In genomic region chr7:135169936-135170222, GRCh38 we compare ENCODE assay signal across 8 cellular contexts. TPM values are rescaled to one million over a fixed set of nuclear protein-coding genes. Genes with fewer than 3 reads are reported as not detected.
DNase-seq lines count a peak whose midpoint lies in the region; ATAC-seq and TF ChIP-seq lines count a peak whose summit lies in the region.

No MANE protein-coding gene starts in this region.

- peaks cover 27% of the 10 kb centered on the region for H3K79me2 ChIP-seq in PC-3 (ENCODE audit: low read length)

- POLR2A ChIA-PET in PC-3 (lab: Charles Lee; ENCODE audit: unreplicated experiment), result interaction anchor here (0.6 kb wide), 2 partner anchors 140 to 203 kb away, joined by 4 to 7 read pairs; no protein-coding TSS in a partner anchor

- H3K27me3 ChIP-seq in PC-3 (ENCODE audit: low read length) (no peaks in the 10 kb centered on the region), endodermal cell (ENCODE audit: control insufficient read depth, insufficient read depth, low read length, poor library complexity, severe bottlenecking) (no peaks in the 10 kb centered on the region)

- DNase-seq in activated T-cell treated with anti-CD3 and anti-CD28 coated beads, Interleukin-2, amount 50 U/mL, for 4 hours, result no peak
- DNase-seq in activated T-cell treated with anti-CD3 and anti-CD28 coated beads, Interleukin-2, amount 50 U/mL, for 1 hour, result no peak
- DNase-seq in PC-3, result no peak
- no peak for DNase-seq in endodermal cell
- DNase-seq in osteocyte (ENCODE audit: extremely low spot score, unreplicated experiment), result no peak
- DNase-seq in amniotic stem cell (lab: John Stamatoyannopoulos, UW), result no peak

- intact Hi-C loops in PC-3 (cut with micrococcal nuclease), result loop anchor here (1.0 to 10.0 kb wide), 6 partner anchors 22 to 525 kb away; partner anchors contain the start of genes BPGM, TMEM140 and WDR91

- WGBS in endodermal cell (ENCODE audit: insufficient coverage in 1 of 2, insufficient read length in 1 of 2), 2 experiments, result 4 to 6% methylated on average over 9 of the region's 9 CpGs

- peaks cover 44% of the 10 kb centered on the region for H3K4me1 Mint-ChIP-seq in activated T-cell treated with anti-CD3 and anti-CD28 coated beads, Interleukin-2, amount 50 U/mL, for 4 hours (ENCODE audit: low read depth)
- peaks cover 11% of the 10 kb centered on the region for H3K4me1 Mint-ChIP-seq in endodermal cell
- peaks cover 28% of the 10 kb centered on the region for H3K4me1 Mint-ChIP-seq in osteocyte (ENCODE audit: unreplicated experiment)

- H4K20me1 ChIP-seq in PC-3 (ENCODE audit: low read length), result no peaks in the 10 kb centered on the region

- H3K4me3 Mint-ChIP-seq in activated T-cell treated with anti-CD3 and anti-CD28 coated beads, Interleukin-2, amount 50 U/mL, for 4 hours, result peak overlapping the region; percentile 96
- H3K4me3 Mint-ChIP-seq in endodermal cell, result peak overlapping the region; percentile 76
- H3K4me3 Mint-ChIP-seq in osteocyte (ENCODE audit: unreplicated experiment), result peak overlapping the region; percentile 86

- H3K27ac Mint-ChIP-seq in endodermal cell, result peak overlapping the region; percentile 90
- peak overlapping the region; percentile 76 for H3K27ac Mint-ChIP-seq in osteocyte (ENCODE audit: unreplicated experiment)

- H3K27ac ChIP-seq in PC-3 (ENCODE audit: low read length), result peak overlapping the region; percentile 94
- H3K27ac ChIP-seq in endodermal cell (ENCODE audit: low read depth, low read length), result peak overlapping the region; percentile 91

- H3K4me2 ChIP-seq in PC-3 (ENCODE audit: low read length), result peak overlapping the region; percentile 97

- no peaks in the 10 kb centered on the region for H3K9me2 ChIP-seq in PC-3 (replicated peaks; ENCODE audit: low read length)

- no peak for ATAC-seq in activated T-cell treated with anti-CD3 and anti-CD28 coated beads, Interleukin-2, amount 50 U/mL, for 4 hours
- ATAC-seq in PC-3 (no peak), GM21526 (IDR thresholded peaks at IDR 0.05; ENCODE audit: low FRiP score, unreplicated experiment) (no peak), GM18498 (IDR thresholded peaks at IDR 0.05; ENCODE audit: unreplicated experiment) (no peak)

- H3F3A ChIP-seq in PC-3 (ENCODE audit: low read length, unreplicated experiment), result no peaks in the 10 kb centered on the region

- no peaks in the 10 kb centered on the region for H3K9me3 Mint-ChIP-seq in activated T-cell treated with anti-CD3 and anti-CD28 coated beads, Interleukin-2, amount 50 U/mL, for 4 hours
- H3K9me3 Mint-ChIP-seq in endodermal cell (no peaks in the 10 kb centered on the region), osteocyte (ENCODE audit: unreplicated experiment) (no peaks in the 10 kb centered on the region)

- TF ChIP-seq CTCF in PC-3 (conservative IDR thresholded peaks at IDR 0.05; ENCODE audit: low read depth, low read length), result no peak
- TF ChIP-seq CTCF in endodermal cell (conservative IDR thresholded peaks at IDR 0.05), result no peak
- TF ChIP-seq CTCF in osteocyte (IDR thresholded peaks at IDR 0.05), result no peak

- peaks cover 17% of the 10 kb centered on the region for H3K36me3 Mint-ChIP-seq in activated T-cell treated with anti-CD3 and anti-CD28 coated beads, Interleukin-2, amount 50 U/mL, for 4 hours (ENCODE audit: insufficient read depth)
- H3K36me3 Mint-ChIP-seq in endodermal cell (ENCODE audit: low read depth), result peaks cover 44% of the 10 kb centered on the region
- H3K36me3 Mint-ChIP-seq in osteocyte (ENCODE audit: unreplicated experiment), result peaks cover 33% of the 10 kb centered on the region

- BruUV-seq in PC-3 (replicated peaks; lab: Mats Ljungman, UMichigan), result no TSS peak

- peaks cover 13% of the 10 kb centered on the region for H3K4me1 ChIP-seq in PC-3 (ENCODE audit: insufficient read depth, low read length)
- no peaks in the 10 kb centered on the region for H3K4me1 ChIP-seq in endodermal cell (ENCODE audit: control insufficient read depth, insufficient read depth, low read length)

- peak overlapping the region; percentile 89 for H2AFZ ChIP-seq in PC-3 (ENCODE audit: low read length)

- H3K4me3 ChIP-seq in PC-3 (ENCODE audit: low read length), result peak overlapping the region; percentile 94
- peak overlapping the region; percentile 90 for H3K4me3 ChIP-seq in endodermal cell (ENCODE audit: low read length)

- H3K27me3 Mint-ChIP-seq in activated T-cell treated with anti-CD3 and anti-CD28 coated beads, Interleukin-2, amount 50 U/mL, for 4 hours (ENCODE audit: low read depth), result no peaks in the 10 kb centered on the region
- H3K27me3 Mint-ChIP-seq in endodermal cell (ENCODE audit: insufficient read depth), result no peaks in the 10 kb centered on the region
- no peaks in the 10 kb centered on the region for H3K27me3 Mint-ChIP-seq in osteocyte (ENCODE audit: unreplicated experiment)

- H3K9ac ChIP-seq in PC-3 (ENCODE audit: low read length) (peak overlapping the region; percentile 99), endodermal cell (ENCODE audit: extremely low read depth, low read length, poor library complexity, severe bottlenecking) (peak overlapping the region; percentile 76)

- H3K9me3 ChIP-seq in PC-3 (ENCODE audit: low read length), result no peaks in the 10 kb centered on the region
- no peaks in the 10 kb centered on the region for H3K9me3 ChIP-seq in endodermal cell (ENCODE audit: control insufficient read depth, low read length)

- H3K36me3 ChIP-seq in PC-3 (ENCODE audit: low read depth, low read length) (peaks cover 35% of the 10 kb centered on the region), endodermal cell (ENCODE audit: control insufficient read depth, insufficient read depth, low read length) (peaks cover 36% of the 10 kb centered on the region)

- CTCF ChIA-PET in PC-3 (lab: Charles Lee), result no interaction called here

RNA-seq across cellular contexts. Expression of gene CYREN, which starts 0.6 kb away (rescaled TPM):
- total RNA-seq in activated T-cell treated with anti-CD3 and anti-CD28 coated beads, Interleukin-2, amount 50 U/mL, for 4 hours, result 10 to 100 TPM; 58.7 to 59.4 (median 59.3) TPM
- total RNA-seq in PC-3 (2014; rRNA removed), result 48.2 and 66.8 TPM in 2 replicates
- 10 to 100 TPM; 60.6 to 67.8 TPM for total RNA-seq in endodermal cell
- polyA plus RNA-seq in endodermal cell (2013, experiment 1 of 2), result 38.5 TPM
- polyA plus RNA-seq in endodermal cell (2013, experiment 2 of 2), result 29.7 TPM
- 38.6 and 39.1 TPM in 2 replicates for total RNA-seq in osteocyte

RNA-seq across cellular contexts. Expression of gene TMEM140, which starts 22.0 kb away (rescaled TPM):
- total RNA-seq in activated T-cell treated with anti-CD3 and anti-CD28 coated beads, Interleukin-2, amount 50 U/mL, for 4 hours, result 1 to 10 TPM; 4.2 to 6.6 (median 6.4) TPM
- 0.52 TPM in 1 of 2 replicates, not detected in the other for total RNA-seq in PC-3 (2014; rRNA removed)
- not detected for total RNA-seq in endodermal cell
- polyA plus RNA-seq in endodermal cell (2013, experiment 1 of 2), result not detected
- polyA plus RNA-seq in endodermal cell (2013, experiment 2 of 2), result not detected
- 0.18 TPM in 1 of 2 replicates, not detected in the other for total RNA-seq in osteocyte

RNA-seq across cellular contexts. Expression of gene WDR91, which starts 41.4 kb away (rescaled TPM):
- total RNA-seq in activated T-cell treated with anti-CD3 and anti-CD28 coated beads, Interleukin-2, amount 50 U/mL, for 4 hours, result 10 to 100 TPM; 17.9 to 20.1 (median 19.7) TPM
- total RNA-seq in PC-3 (2014; rRNA removed) (12.3 and 23.0 TPM in 2 replicates), endodermal cell (1 to 10 TPM; 8.2 to 9.6 TPM), osteocyte (10.8 and 11.1 TPM in 2 replicates)
- 11.9 TPM for polyA plus RNA-seq in endodermal cell (2013, experiment 1 of 2)
- 14.5 TPM for polyA plus RNA-seq in endodermal cell (2013, experiment 2 of 2)
